In genomic region chrX:1592863-1593201, GRCh38 we compare ENCODE assay signal across 9 cellular contexts. TPM values are rescaled to one million over a fixed set of nuclear protein-coding genes. Genes with fewer than 3 reads are reported as not detected.
DNase-seq lines count a peak whose midpoint lies in the region; TF ChIP-seq lines count a peak whose summit lies in the region.
"Had no signal": no experiment of that assay in that cellular context is flagged by ENCODE, and none has a peak within 500 bp of the region (broad histone marks: within the 10 kb centered on the region; RNA-seq: fewer than 3 reads in every experiment).

No MANE protein-coding gene starts in this region.

- 7 to 10% methylated on average over 12 of the region's 12 CpGs for WGBS in esophagus, 2 donors
- WGBS in ovary, 3 donors: 1 to 4% (median 4%) methylated on average over 12 of the region's 12 CpGs

- H3K4me1 ChIP-seq in DOHH2 (ENCODE audit: control insufficient read depth, low read length) (peaks cover 25% of the 10 kb centered on the region), HAP-1 (no peaks in the 10 kb centered on the region; the same call in 1 of the 2 replicates), Peyer's patch (peaks cover 0 to 11% (median 0%) of the 10 kb centered on the region in 4 donors), esophagus (ENCODE audit: control insufficient read depth in 2 of 2, insufficient read depth in 2 of 2, low read length in 1 of 2) (peaks cover 7 to 21% of the 10 kb centered on the region in 2 donors), ovary (ENCODE audit: insufficient read depth) (peaks cover 10% of the 10 kb centered on the region)

- intact Hi-C loops in ovary (cut with DNase I): loop anchor here in 3 of 4 donors (5.0 to 10.0 kb wide), 3 partner anchors 138 to 1012 kb away; partner anchors contain the start of gene ASMTL (in 2 of the 3)

- TF ChIP-seq POLR2A in Peyer's patch (IDR thresholded peaks at IDR 0.05) (no peak), ovary (IDR thresholded peaks at IDR 0.05) (no peak)

- H3K4me3 ChIP-seq in DOHH2 (ENCODE audit: low read length): peak overlapping the region; percentile 95
- peak overlapping the region; percentile 71 for H3K4me3 ChIP-seq in HAP-1
- peak overlapping the region; percentile 89 to 99 (median 96) for H3K4me3 ChIP-seq in Peyer's patch
- peak overlapping the region; percentile 92 to 95 for H3K4me3 ChIP-seq in esophagus (ENCODE audit: low read depth in 1 of 2, low read length in 2 of 2)
- H3K4me3 ChIP-seq in ovary: peak overlapping the region; percentile 72

- peak overlapping the region; percentile 94 for H3K4me2 ChIP-seq in DOHH2 (ENCODE audit: low read length)

- in situ Hi-C loops in HAP-1 (cut with MboI; ENCODE audit: low sequenced_read_pairs): no loop called here

- peaks cover 13% of the 10 kb centered on the region for H4K20me1 ChIP-seq in DOHH2 (ENCODE audit: control insufficient read depth, insufficient read depth, low read depth, low read length)

- H3K27me3 ChIP-seq in DOHH2 (ENCODE audit: control insufficient read depth, low read length): no peaks in the 10 kb centered on the region
- H3K27me3 ChIP-seq in HAP-1 (ENCODE audit: low read depth): no peaks in the 10 kb centered on the region
- H3K27me3 ChIP-seq in Peyer's patch: no peaks in the 10 kb centered on the region
- H3K27me3 ChIP-seq in esophagus (ENCODE audit: control insufficient read depth in 1 of 2, insufficient read depth in 2 of 2, low read length in 2 of 2): no peaks in the 10 kb centered on the region
- H3K27me3 ChIP-seq in ovary: no peaks in the 10 kb centered on the region

- TF ChIP-seq CTCF in DOHH2 (IDR thresholded peaks at IDR 0.05; ENCODE audit: low read depth, low read length, poor library complexity, severe bottlenecking) (no peak), Peyer's patch (IDR thresholded peaks at IDR 0.05) (no peak), ovary (IDR thresholded peaks at IDR 0.05) (no peak)

- H3K79me2 ChIP-seq in DOHH2 (ENCODE audit: control insufficient read depth, low read length): peaks cover 60% of the 10 kb centered on the region

- H3K36me3 ChIP-seq in DOHH2 (ENCODE audit: control insufficient read depth, low read length) (peaks cover 54% of the 10 kb centered on the region), HAP-1 (replicated peaks) (peaks cover 39% of the 10 kb centered on the region), Peyer's patch (peaks cover 0 to 41% (median 0%) of the 10 kb centered on the region in 3 donors), esophagus (ENCODE audit: control insufficient read depth in 2 of 2, insufficient read depth in 2 of 2, low read length in 1 of 2) (peaks cover 22 to 38% of the 10 kb centered on the region in 2 donors), ovary (peaks cover 3% of the 10 kb centered on the region)

- TF ChIP-seq EP300 in ovary (IDR thresholded peaks at IDR 0.05): no peak

- H3K27ac ChIP-seq in DOHH2 (ENCODE audit: low read depth, low read length): peak overlapping the region; percentile 46
- peak overlapping the region; percentile 86 to 92 (median 90) for H3K27ac ChIP-seq in Peyer's patch
- H3K27ac ChIP-seq in esophagus (ENCODE audit: low read depth in 2 of 2, low read length in 1 of 2): peak overlapping the region in 1 of 2 donors; percentile 88
- peak overlapping the region in 1 of 2 donors; percentile 86 for H3K27ac ChIP-seq in ovary

- no peaks in the 10 kb centered on the region for H3K9me3 ChIP-seq in DOHH2 (ENCODE audit: control insufficient read depth, insufficient read depth, low read length)
- no peaks in the 10 kb centered on the region for H3K9me3 ChIP-seq in HAP-1
- H3K9me3 ChIP-seq in Peyer's patch: no peaks in the 10 kb centered on the region
- no peaks in the 10 kb centered on the region for H3K9me3 ChIP-seq in esophagus (ENCODE audit: control insufficient read depth in 2 of 2, insufficient read depth in 1 of 2, low read depth in 1 of 2, low read length in 1 of 2)
- no peaks in the 10 kb centered on the region for H3K9me3 ChIP-seq in ovary

- no peaks in the 10 kb centered on the region for H3K9me2 ChIP-seq in DOHH2 (replicated peaks; ENCODE audit: control insufficient read depth, low read length)

- no peak for DNase-seq in HAP-1 (ENCODE audit: low spot score in 2 of 2)
- no peak for DNase-seq in Peyer's patch
- peak in 4 of 5 donors; percentile 61 to 76 (median 70) for DNase-seq in ovary
- no peak for DNase-seq in NCI-H82 treated with DMSO at 0.1 percent for 48 hours (lab: John Stamatoyannopoulos, UW; ENCODE audit: unreplicated experiment)
- no peak for DNase-seq in central memory CD4-positive, alpha-beta T cell
- DNase-seq in activated gamma-delta T cell (lab: John Stamatoyannopoulos, UW): no peak

- peaks cover 18% of the 10 kb centered on the region for H3F3A ChIP-seq in DOHH2 (ENCODE audit: control insufficient read depth, insufficient read depth)

RNA-seq across cellular contexts. Expression of gene AKAP17A, which starts 1.4 kb away (rescaled TPM):
- 100 to 1,000 TPM in 3 of 4 donors, 10 to 100 TPM in 1; 41.0 to 201 (median 107) TPM for total RNA-seq in Peyer's patch
- polyA plus RNA-seq in esophagus: 10 to 100 TPM; 23.9 to 42.8 TPM
- 10 to 100 TPM; 51.7 to 76.7 (median 63.3) TPM for total RNA-seq in ovary
- 10 to 100 TPM; 15.4 to 78.1 TPM for polyA plus RNA-seq in ovary

RNA-seq across cellular contexts. Expression of gene ASMT, which starts 22.0 kb away (rescaled TPM):
- total RNA-seq in Peyer's patch (10 to 100 TPM in 1 of 4 donors, not detected in 3; 12.4 TPM), ovary (under 1 TPM in 4 of 7 donors, not detected in 3; 0.35 to 0.50 (median 0.39) TPM)
- polyA plus RNA-seq in esophagus (under 1 TPM; 0.06 to 0.26 TPM), ovary (under 1 TPM in 1 of 2 donors, not detected in 1; 0.23 TPM)
- total RNA-seq: M059J had no signal

RNA-seq across cellular contexts. Expression of gene P2RY8, which starts 55.8 kb away (rescaled TPM):
- total RNA-seq in Peyer's patch: 1 to 10 TPM in 2 of 4 donors, under 1 TPM in 2; 0.35 to 5.8 (median 1.2) TPM
- under 1 TPM; 0.24 TPM for polyA plus RNA-seq in esophagus
- 1 to 10 TPM in 3 of 7 donors, under 1 TPM in 4; 0.48 to 1.3 (median 0.99) TPM for total RNA-seq in ovary
- polyA plus RNA-seq in ovary: 1 to 10 TPM in 1 of 2 donors, under 1 TPM in 1; 0.54 to 1.4 TPM

Comparison
In these comparisons a context has a peak if more than half of its experiments do, and no peak if none do; other contexts are left out.
1. DNase-seq: peak in ovary (4 of 5); none in HAP-1 (0 of 2), Peyer's patch (0 of 3), NCI-H82 treated with DMSO at 0.1 percent for 48 hours (single experiment), central memory CD4-positive, alpha-beta T cell (single experiment) and activated gamma-delta T cell (single experiment).
2. Peak in every context shown above with its lines, with median percentiles within 50 percentile points of each other: H3K4me3 ChIP-seq.